8 cellular contexts compared by ENCODE assay signal in the genomic region with DNA sequence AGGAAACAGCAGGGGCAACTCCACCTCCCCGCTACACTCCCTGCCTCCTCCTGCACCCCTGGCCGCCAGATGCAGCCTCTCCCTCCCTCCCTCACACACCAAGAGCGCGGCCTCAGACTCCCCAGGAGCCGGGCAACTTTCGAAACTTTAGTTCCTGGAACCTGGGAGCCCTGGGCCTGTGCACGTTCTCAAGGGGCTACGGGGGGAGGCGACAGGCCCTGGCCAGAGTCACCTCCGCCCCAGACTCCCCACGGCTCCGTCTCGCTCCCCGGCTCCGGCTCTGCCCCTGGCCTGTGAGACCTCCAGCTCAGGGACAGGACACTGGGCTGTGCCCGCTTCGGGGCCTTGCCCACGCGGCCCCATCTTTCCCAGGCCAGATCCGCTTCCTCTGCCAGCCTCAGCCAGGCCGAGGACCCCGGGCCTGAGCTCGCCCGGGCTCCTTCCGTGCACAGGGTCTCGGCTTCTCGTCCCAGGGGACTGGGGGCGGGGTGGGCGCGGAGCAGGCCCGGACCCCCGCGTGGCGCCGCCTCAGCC. TPM values are rescaled to one million over a fixed set of nuclear protein-coding genes. Genes with fewer than 3 reads are reported as not detected.
A peak's percentile ranks its signal among the peaks of the same experiment; 100 is the strongest.
DNase-seq lines count a peak whose midpoint lies in the region; ATAC-seq and TF ChIP-seq lines count a peak whose summit lies in the region.

No MANE protein-coding gene starts in this region.

- H3K36me3 Mint-ChIP-seq in central memory CD8-positive, alpha-beta T cell (ENCODE audit: insufficient read depth) = peaks cover 4% of the 10 kb centered on the region
- H3K36me3 Mint-ChIP-seq in naive B cell = peaks cover 0 to 7% of the 10 kb centered on the region in 2 donors

- H3K4me1 Mint-ChIP-seq in central memory CD8-positive, alpha-beta T cell = no peaks in the 10 kb centered on the region
- H3K4me1 Mint-ChIP-seq in naive B cell = peaks cover 17 to 24% (median 23%) of the 10 kb centered on the region in 3 donors

- no peak for DNase-seq in DND-41
- no peak for DNase-seq in central memory CD8-positive, alpha-beta T cell (ENCODE audit: low spot score in 2 of 2)
- DNase-seq in naive B cell = no peak
- no peak for DNase-seq in HEK293T (ENCODE audit: extremely low spot score)
- DNase-seq in NCI-H510A treated with DMSO at 0.1 percent for 48 hours (lab: John Stamatoyannopoulos, UW) = no peak
- no peak for DNase-seq in activated CD4-positive, alpha-beta T cell treated with anti-CD3 and anti-CD28 coated beads for 1 hour
- DNase-seq in cerebellar cortex (ENCODE audit: low spot score) = no peak

- peaks cover 16% of the 10 kb centered on the region for H3K4me1 ChIP-seq in DND-41 (ENCODE audit: insufficient read depth, low read length)

- H3K9me3 ChIP-seq in DND-41 (ENCODE audit: insufficient read depth, low read length, severe bottlenecking) = no peaks in the 10 kb centered on the region

- peak overlapping the region; percentile 79 for H3K4me2 ChIP-seq in DND-41 (ENCODE audit: insufficient read depth, low read length)

- H3K27ac Mint-ChIP-seq in central memory CD8-positive, alpha-beta T cell (ENCODE audit: low read depth) = no peak overlapping the region
- peak overlapping the region in 4 of 6 donors; percentile 39 to 82 (median 58) for H3K27ac Mint-ChIP-seq in naive B cell

- no peaks in the 10 kb centered on the region for H3K9me3 Mint-ChIP-seq in central memory CD8-positive, alpha-beta T cell
- H3K9me3 Mint-ChIP-seq in naive B cell = no peaks in the 10 kb centered on the region

- H3K79me2 ChIP-seq in DND-41 (ENCODE audit: insufficient read depth, low read length) = no peaks in the 10 kb centered on the region

- H3K27ac ChIP-seq in DND-41 (ENCODE audit: low read length) = no peak overlapping the region

- H3K27me3 Mint-ChIP-seq in central memory CD8-positive, alpha-beta T cell = peaks cover 10% of the 10 kb centered on the region
- peaks cover 6 to 31% (median 12%) of the 10 kb centered on the region in 3 donors for H3K27me3 Mint-ChIP-seq in naive B cell

- peak overlapping the region; percentile 82 for H2AFZ ChIP-seq in DND-41 (ENCODE audit: low read depth, low read length)

- no peaks in the 10 kb centered on the region for H3K36me3 ChIP-seq in DND-41 (ENCODE audit: insufficient read depth, low read length)

- ATAC-seq in DND-41 (ENCODE audit: insufficient read depth, low read depth) = peak; percentile 22; the same call in 2 of the 3 replicates
- ATAC-seq in HG03432 (IDR thresholded peaks at IDR 0.05; ENCODE audit: unreplicated experiment) = peak; percentile 22
- ATAC-seq in central memory CD8-positive, alpha-beta T cell (replicated peaks; ENCODE audit: extremely low read depth, poor library complexity, severe bottlenecking) = peak; percentile 25
- peak; percentile 19 to 35 for ATAC-seq in naive B cell (ENCODE audit: low read depth in 2 of 2)

- H3K4me3 ChIP-seq in DND-41 (ENCODE audit: low read depth in 1 of 2, low read length in 2 of 2) = peak overlapping the region in 1 of 2 experiments; percentile 56; a peak in 2 of 4 replicates

- no peaks in the 10 kb centered on the region for H3K27me3 ChIP-seq in DND-41 (ENCODE audit: insufficient read depth, low read length, poor library complexity)

- no peak for TF ChIP-seq CTCF in DND-41 (IDR thresholded peaks at IDR 0.05; ENCODE audit: borderline replicate concordance, extremely low read depth, low read length, poor library complexity, severe bottlenecking)

- H3K4me3 Mint-ChIP-seq in central memory CD8-positive, alpha-beta T cell = peak overlapping the region; percentile 72
- H3K4me3 Mint-ChIP-seq in naive B cell = peak overlapping the region; percentile 74 to 94 (median 85)

- H4K20me1 ChIP-seq in DND-41 (ENCODE audit: insufficient read depth, low read length) = no peaks in the 10 kb centered on the region

- no peak overlapping the region for H3K9ac ChIP-seq in DND-41 (ENCODE audit: low read depth, low read length)

- CTCF ChIA-PET in HEK293T (lab: Yijun Ruan, JAX) = no interaction called here

- POLR2A ChIA-PET in HEK293T (lab: Yijun Ruan, JAX) = no interaction called here

TF ChIP-seq in HEK293T, 16 proteins besides CTCF, POLR2A, EP300 and RAD21:
- no peak for TF ChIP-seq L3MBTL2 (conservative IDR thresholded peaks at IDR 0.05)
- no peak for TF ChIP-seq ARNT (IDR thresholded peaks at IDR 0.05)
- no peak for TF ChIP-seq TARDBP (IDR thresholded peaks at IDR 0.05)
- no peak for TF ChIP-seq ELF4 (IDR thresholded peaks at IDR 0.05)
- no peak for TF ChIP-seq FOXK2 (IDR thresholded peaks at IDR 0.05)
- TF ChIP-seq SP1 (IDR thresholded peaks at IDR 0.05) = no peak
- TF ChIP-seq FOXM1 (IDR thresholded peaks at IDR 0.05; ENCODE audit: borderline replicate concordance) = no peak
- no peak for TF ChIP-seq FOXA1 (IDR thresholded peaks at IDR 0.05)
- TF ChIP-seq CTBP1 (IDR thresholded peaks at IDR 0.05; ENCODE audit: borderline replicate concordance) = no peak
- TF ChIP-seq, protein P1, sequence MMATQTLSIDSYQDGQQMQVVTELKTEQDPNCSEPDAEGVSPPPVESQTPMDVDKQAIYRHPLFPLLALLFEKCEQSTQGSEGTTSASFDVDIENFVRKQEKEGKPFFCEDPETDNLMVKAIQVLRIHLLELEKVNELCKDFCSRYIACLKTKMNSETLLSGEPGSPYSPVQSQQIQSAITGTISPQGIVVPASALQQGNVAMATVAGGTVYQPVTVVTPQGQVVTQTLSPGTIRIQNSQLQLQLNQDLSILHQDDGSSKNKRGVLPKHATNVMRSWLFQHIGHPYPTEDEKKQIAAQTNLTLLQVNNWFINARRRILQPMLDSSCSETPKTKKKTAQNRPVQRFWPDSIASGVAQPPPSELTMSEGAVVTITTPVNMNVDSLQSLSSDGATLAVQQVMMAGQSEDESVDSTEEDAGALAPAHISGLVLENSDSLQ (IDR thresholded peaks at IDR 0.05) = no peak

RNA-seq across cellular contexts. Expression of a gene that starts 5.5 kb away (rescaled TPM):
- polyA plus RNA-seq in naive B cell (ENCODE audit: low read depth in 6 of 6) = 1 to 10 TPM; 1.8 to 5.7 (median 2.4) TPM
